Comparison of ENCODE assay signal across 24 cellular contexts in genomic region chr5:123182072-123182471, GRCh38.
"Had no signal": no experiment of that assay in that cellular context is flagged by ENCODE, and none has a peak within 500 bp of the region (broad histone marks: within the 10 kb centered on the region; RNA-seq: fewer than 3 reads in every experiment).

No MANE protein-coding gene starts in this region.

- H3K36me3 ChIP-seq: adrenal gland, cardiac muscle cell, left lung, ovary had no signal

- H3K4me1 ChIP-seq: adrenal gland, left lung had no signal

- H3K27me3 ChIP-seq: adrenal gland, cardiac muscle cell, gastroesophageal sphincter, left lung, ovary had no signal

- H3K4me3 ChIP-seq: adrenal gland, cardiac muscle cell, gastroesophageal sphincter, left lung, ovary had no signal

- H3K27ac ChIP-seq: adrenal gland, cardiac muscle cell, gastroesophageal sphincter, left lung, ovary, VCaP had no signal

- ATAC-seq: activated CD4-positive, CD25-positive, alpha-beta regulatory T cell treated with anti-CD3 and anti-CD28 coated beads, Interleukin-2, amount 50 U/mL, for 24 hours; effector memory CD8-positive, alpha-beta T cell; gastroesophageal sphincter; left lung; naive thymus-derived CD4-positive, alpha-beta T cell had no signal

- DNase-seq: activated CD4-positive, alpha-beta T cell treated with anti-CD3 and anti-CD28 coated beads for 48 hours; activated CD4-positive, alpha-beta T cell treated with anti-CD3 and anti-CD28 coated beads, Interleukin-2, amount 50 U/mL, for 48 hours; activated CD8-positive, alpha-beta memory T cell treated with anti-CD3 and anti-CD28 coated beads for 24 hours; activated effector memory CD4-positive, alpha-beta T cell treated with Interleukin-2 at 50 U/mL for 16 hours; activated naive CD4-positive, alpha-beta T cell treated with Interleukin-2 at 50 U/mL for 16 hours; activated naive CD8-positive, alpha-beta T cell treated with anti-CD3 and anti-CD28 coated beads for 36 hours; adrenal gland; aorta; cortex of kidney; effector memory CD8-positive, alpha-beta T cell; erythroblast; left lung; mammary epithelial cell; midbrain; naive thymus-derived CD4-positive, alpha-beta T cell; ovary; stimulated activated CD4-positive, alpha-beta T cell treated with anti-CD3 and anti-CD28 coated beads, Interleukin-15, amount 100 ng/mL, for 24 hours; stimulated activated naive CD4-positive, alpha-beta T cell treated with Interleukin-2 at 50 U/mL for 16 hours; T-helper 9 cell; trophoblast cell had no signal

- H3K9me3 ChIP-seq: adrenal gland, gastroesophageal sphincter, left lung, ovary had no signal
